10 cellular contexts compared by ENCODE assay signal in the genomic region with DNA sequence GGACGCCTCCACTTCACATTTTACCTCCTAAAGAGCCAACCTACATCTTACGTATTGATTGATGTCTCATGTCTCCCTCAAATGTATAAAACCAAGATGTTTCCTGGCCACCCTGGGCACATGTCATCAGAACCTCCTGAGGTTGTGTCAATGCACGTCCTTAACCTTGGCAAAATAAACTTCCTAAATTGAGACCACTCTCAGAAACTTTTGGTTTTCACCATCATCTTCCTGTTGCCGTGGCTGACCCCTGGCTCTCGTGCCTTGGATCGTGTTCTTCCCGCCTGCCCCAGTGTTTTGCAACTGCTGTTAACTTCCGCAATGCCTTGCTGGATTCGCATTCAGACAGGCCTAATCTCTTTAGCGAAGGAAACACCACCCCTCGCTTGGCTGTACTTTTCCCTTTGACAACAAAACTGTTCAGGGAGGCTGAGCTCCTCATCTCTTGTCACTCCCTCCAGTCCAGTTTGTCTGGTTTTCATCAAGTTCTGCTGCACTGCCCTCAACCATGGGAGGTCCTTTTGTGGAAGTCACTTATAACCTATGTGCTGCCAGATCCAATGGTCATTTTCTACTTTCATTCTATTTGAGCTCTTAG. TPM values are rescaled to one million over a fixed set of nuclear protein-coding genes. Genes with fewer than 3 reads are reported as not detected.
DNase-seq lines count a peak whose midpoint lies in the region; ATAC-seq, FAIRE-seq and TF ChIP-seq lines count a peak whose summit lies in the region.
"Had no signal": no experiment of that assay in that cellular context is flagged by ENCODE, and none has a peak within 500 bp of the region (broad histone marks: within the 10 kb centered on the region; RNA-seq: fewer than 3 reads in every experiment).

No MANE protein-coding gene starts in this region.

- ATAC-seq in activated CD8-positive, alpha-beta memory T cell treated with anti-CD3 and anti-CD28 coated beads, Interleukin-2, amount 10 ng/mL, durations not matched to agents 7 days and 5 days, result no peak
- no peak for ATAC-seq in body of pancreas
- no peak for ATAC-seq in memory B cell (ENCODE audit: low read depth)
- no peak for ATAC-seq in HG03139 (IDR thresholded peaks at IDR 0.05; ENCODE audit: unreplicated experiment)

- FAIRE-seq in D721Med (lab: Jason Lieb, UNC), result no peak
- FAIRE-seq: frontal cortex had no signal

- H3K4me1 Mint-ChIP-seq in activated CD8-positive, alpha-beta memory T cell treated with anti-CD3 and anti-CD28 coated beads, Interleukin-2, amount 10 ng/mL, durations not matched to agents 7 days and 5 days, result peaks cover 35% of the 10 kb centered on the region
- H3K4me1 Mint-ChIP-seq in memory B cell (peaks cover 31% of the 10 kb centered on the region), type B pancreatic cell (ENCODE audit: unreplicated experiment) (peaks cover 39% of the 10 kb centered on the region)

- WGBS in body of pancreas, 2 donors, result 54 to 58% methylated on average over 11 of the region's 11 CpGs

- H3K9me3 ChIP-seq in body of pancreas, result no peaks in the 10 kb centered on the region

- H3K9me3 Mint-ChIP-seq in activated CD8-positive, alpha-beta memory T cell treated with anti-CD3 and anti-CD28 coated beads, Interleukin-2, amount 10 ng/mL, durations not matched to agents 7 days and 5 days (ENCODE audit: low read depth), result no peaks in the 10 kb centered on the region
- H3K9me3 Mint-ChIP-seq in memory B cell (no peaks in the 10 kb centered on the region), type B pancreatic cell (peaks cover 4% of the 10 kb centered on the region)

- peaks cover 3% of the 10 kb centered on the region for H3K27me3 Mint-ChIP-seq in activated CD8-positive, alpha-beta memory T cell treated with anti-CD3 and anti-CD28 coated beads, Interleukin-2, amount 10 ng/mL, durations not matched to agents 7 days and 5 days
- H3K27me3 Mint-ChIP-seq in memory B cell (no peaks in the 10 kb centered on the region), type B pancreatic cell (no peaks in the 10 kb centered on the region)

- CTCF ChIA-PET in activated CD8-positive, alpha-beta memory T cell treated with anti-CD3 and anti-CD28 coated beads, Interleukin-2, amount 10 ng/mL, durations not matched to agents 7 days and 5 days (lab: Charles Lee), result no interaction called here

- no peak for TF ChIP-seq CTCF in body of pancreas (IDR thresholded peaks at IDR 0.05)
- no peak for TF ChIP-seq CTCF in type B pancreatic cell (conservative IDR thresholded peaks at IDR 0.05)
- no peak for TF ChIP-seq CTCF in D721Med (IDR thresholded peaks at IDR 0.05; ENCODE audit: insufficient read depth, missing control alignments)

- H3K27ac ChIP-seq in body of pancreas, result peak overlapping the region; percentile 98 to 99 (median 98)

- no peak for TF ChIP-seq POLR2A in body of pancreas (IDR thresholded peaks at IDR 0.05)

- intact Hi-C loops in body of pancreas (cut with DNase I), result no loop called here

- peaks cover 46% of the 10 kb centered on the region for H3K4me1 ChIP-seq in body of pancreas

- DNase-seq in activated CD8-positive, alpha-beta memory T cell treated with anti-CD3 and anti-CD28 coated beads, Interleukin-2, amount 10 ng/mL, durations not matched to agents 7 days and 5 days, result no peak
- no peak for DNase-seq in activated CD8-positive, alpha-beta memory T cell treated with anti-CD3 and anti-CD28 coated beads for 24 hours
- peak; percentile 31 to 73 (median 54) for DNase-seq in body of pancreas
- DNase-seq in memory B cell (ENCODE audit: low spot score in 2 of 2), result no peak
- DNase-seq in type B pancreatic cell (ENCODE audit: extremely low spot score, unreplicated experiment), result no peak
- no peak for DNase-seq in D721Med (ENCODE audit: insufficient read length, low spot score)
- no peak for DNase-seq in NCI-H226
- DNase-seq: NCI-H1694 had no signal

- H3K36me3 Mint-ChIP-seq in activated CD8-positive, alpha-beta memory T cell treated with anti-CD3 and anti-CD28 coated beads, Interleukin-2, amount 10 ng/mL, durations not matched to agents 7 days and 5 days, result peaks cover 5% of the 10 kb centered on the region
- H3K36me3 Mint-ChIP-seq in memory B cell (no peaks in the 10 kb centered on the region), type B pancreatic cell (peaks cover 5% of the 10 kb centered on the region)

- peak overlapping the region; percentile 72 for H3K27ac Mint-ChIP-seq in activated CD8-positive, alpha-beta memory T cell treated with anti-CD3 and anti-CD28 coated beads, Interleukin-2, amount 10 ng/mL, durations not matched to agents 7 days and 5 days
- H3K27ac Mint-ChIP-seq in memory B cell, result peak overlapping the region; percentile 95
- peak overlapping the region; percentile 93 for H3K27ac Mint-ChIP-seq in type B pancreatic cell

- H3K27me3 ChIP-seq in body of pancreas, result no peaks in the 10 kb centered on the region

- no peaks in the 10 kb centered on the region for H3K36me3 ChIP-seq in body of pancreas (replicated peaks in 1 of 2; ENCODE audit: insufficient read depth in 1 of 2, low read depth in 2 of 2)

- H3K4me3 ChIP-seq in body of pancreas, result no peak overlapping the region

- peak overlapping the region; percentile 93 for H3K4me3 Mint-ChIP-seq in activated CD8-positive, alpha-beta memory T cell treated with anti-CD3 and anti-CD28 coated beads, Interleukin-2, amount 10 ng/mL, durations not matched to agents 7 days and 5 days
- H3K4me3 Mint-ChIP-seq in memory B cell, result peak overlapping the region; percentile 91
- peak overlapping the region; percentile 82 for H3K4me3 Mint-ChIP-seq in type B pancreatic cell

RNA-seq across cellular contexts. Expression of a gene that starts 1.2 kb away (rescaled TPM):
- total RNA-seq in activated CD8-positive, alpha-beta memory T cell treated with anti-CD3 and anti-CD28 coated beads, Interleukin-2, amount 10 ng/mL, durations not matched to agents 7 days and 5 days, result 10 to 100 TPM; 44.5 to 52.2 TPM
- 100 to 1,000 TPM in 1 of 2 donors, 10 to 100 TPM in 1; 93.6 to 112 TPM for total RNA-seq in body of pancreas
- total RNA-seq in type B pancreatic cell (ENCODE audit: low replicate concordance), result 82.7 and 102 TPM in 2 replicates

Comparison
In these comparisons a context has a peak if more than half of its experiments do, and no peak if none do; other contexts are left out.
1. DNase-seq: peak in body of pancreas (4 of 4); none in activated CD8-positive, alpha-beta memory T cell treated with anti-CD3 and anti-CD28 coated beads, Interleukin-2, amount 10 ng/mL, durations not matched to agents 7 days and 5 days (single experiment), activated CD8-positive, alpha-beta memory T cell treated with anti-CD3 and anti-CD28 coated beads for 24 hours (single experiment), memory B cell (0 of 2), type B pancreatic cell (single experiment), D721Med (single experiment) and NCI-H226 (single experiment).
2. Peak in every context shown above with its lines, with median percentiles within 50 percentile points of each other: H3K27ac Mint-ChIP-seq and H3K4me3 Mint-ChIP-seq.